1 cellular context compared by ENCODE assay signal in the genomic region with DNA sequence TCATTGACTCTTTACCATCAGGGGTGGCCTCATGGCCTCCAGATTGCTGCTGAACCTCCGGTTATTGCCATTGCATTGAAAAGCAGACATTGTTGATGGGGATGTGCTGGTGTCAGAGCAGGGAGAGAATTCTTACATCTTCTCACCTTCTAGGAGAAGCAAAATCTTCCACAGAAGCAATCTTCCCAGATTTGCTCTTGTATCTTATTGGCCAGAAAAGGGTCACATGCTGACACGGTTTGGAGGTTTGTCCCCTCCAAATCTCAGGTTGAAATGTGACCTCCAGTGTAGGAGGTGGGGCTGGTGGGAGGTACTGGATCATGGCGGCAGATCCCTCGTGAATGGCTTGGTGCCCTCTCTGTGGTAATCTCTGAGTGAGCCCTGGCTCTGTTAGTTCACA.
A peak's percentile ranks its signal among the peaks of the same experiment; 100 is the strongest.
TF ChIP-seq lines count a peak whose summit lies in the region.

No MANE protein-coding gene starts in this region.

TF ChIP-seq in HepG2, 621 proteins besides CTCF, POLR2A, EP300 and RAD21:
- TF ChIP-seq ZSCAN12 (CRISPR knock-in tag; IDR thresholded peaks at IDR 0.05) (no peak), SP5 (CRISPR knock-in tag; IDR thresholded peaks at IDR 0.05; ENCODE audit: borderline replicate concordance, low read depth) (0 out of 2 replicates have a peak, but pooled peaks have one; percentile 30), AGO2 (optimal IDR thresholded peaks at IDR 0.05; ENCODE audit: low read depth, low read length) (no peak), ZNF605 (CRISPR knock-in tag; IDR thresholded peaks at IDR 0.05) (0 out of 2 replicates have a peak, but pooled peaks have one; percentile 33), ZSCAN30 (CRISPR knock-in tag; IDR thresholded peaks at IDR 0.05) (no peak), NKX3-1 (CRISPR knock-in tag; IDR thresholded peaks at IDR 0.05) (no peak), KDM1A (CRISPR knock-in tag; IDR thresholded peaks at IDR 0.05) (no peak), ZNF276 (CRISPR knock-in tag; IDR thresholded peaks at IDR 0.05; ENCODE audit: low read depth) (no peak), MATR3 (CRISPR knock-in tag; IDR thresholded peaks at IDR 0.05) (no peak), RFX1 (IDR thresholded peaks at IDR 0.05) (no peak), ZBTB42 (CRISPR knock-in tag; IDR thresholded peaks at IDR 0.05) (no peak), ZNF333 (CRISPR knock-in tag; IDR thresholded peaks at IDR 0.05; ENCODE audit: borderline replicate concordance) (no peak), NCOA5 (CRISPR knock-in tag; IDR thresholded peaks at IDR 0.05) (no peak), ZSCAN29 (CRISPR knock-in tag; conservative IDR thresholded peaks at IDR 0.05) (no peak), ZNF7 (CRISPR knock-in tag; IDR thresholded peaks at IDR 0.05) (no peak), HOXA9 (CRISPR knock-in tag; IDR thresholded peaks at IDR 0.05; ENCODE audit: borderline replicate concordance) (no peak), HNF4G (IDR thresholded peaks at IDR 0.05; ENCODE audit: borderline replicate concordance, low read depth, low read length) (no peak), HNF4G (CRISPR knock-in tag; IDR thresholded peaks at IDR 0.05; ENCODE audit: borderline replicate concordance, low read depth) (no peak), XBP1 (CRISPR knock-in tag; IDR thresholded peaks at IDR 0.05) (no peak), ZNF552 (CRISPR knock-in tag; IDR thresholded peaks at IDR 0.05; ENCODE audit: borderline replicate concordance) (no peak), TAF15 (IDR thresholded peaks at IDR 0.05; ENCODE audit: low read depth, low read length, poor library complexity, severe bottlenecking) (no peak), ZNF607 (CRISPR knock-in tag; IDR thresholded peaks at IDR 0.05; ENCODE audit: borderline replicate concordance) (no peak), ZFP41 (CRISPR knock-in tag; IDR thresholded peaks at IDR 0.05; ENCODE audit: borderline replicate concordance) (0 out of 2 replicates have a peak, but pooled peaks have one; percentile 57), E2F2 (CRISPR knock-in tag; IDR thresholded peaks at IDR 0.05; ENCODE audit: borderline replicate concordance) (no peak), REL (CRISPR knock-in tag; conservative IDR thresholded peaks at IDR 0.05) (no peak), GATA4 (IDR thresholded peaks at IDR 0.05; ENCODE audit: borderline replicate concordance, low read depth) (no peak), NFYB (CRISPR knock-in tag; IDR thresholded peaks at IDR 0.05) (peak; percentile 66), ESRRA (CRISPR knock-in tag; IDR thresholded peaks at IDR 0.05; ENCODE audit: low read depth) (no peak), ZNF816 (CRISPR knock-in tag; IDR thresholded peaks at IDR 0.05; ENCODE audit: borderline replicate concordance) (no peak), ZNF546 (CRISPR knock-in tag; conservative IDR thresholded peaks at IDR 0.05) (no peak), TSC22D2 (CRISPR knock-in tag; IDR thresholded peaks at IDR 0.05; ENCODE audit: borderline replicate concordance) (no peak), ZNF780A (CRISPR knock-in tag; IDR thresholded peaks at IDR 0.05) (no peak), CENPX (CRISPR knock-in tag; IDR thresholded peaks at IDR 0.05) (no peak), TARDBP (CRISPR knock-in tag; IDR thresholded peaks at IDR 0.05) (0 out of 2 replicates have a peak, but pooled peaks have one; percentile 40), SOX13 (IDR thresholded peaks at IDR 0.05) (no peak), SOX13 (CRISPR knock-in tag; conservative IDR thresholded peaks at IDR 0.05 in 1 of 2, IDR thresholded peaks at IDR 0.05 in 1 of 2) (0 out of 4 replicates have a peak, but pooled peaks of 1 of the 2 experiments have one; percentile 1), ZNF558 (CRISPR knock-in tag; IDR thresholded peaks at IDR 0.05; ENCODE audit: borderline replicate concordance) (no peak), ZNF207 (IDR thresholded peaks at IDR 0.05; ENCODE audit: borderline replicate concordance) (no peak), ZNF12 (CRISPR knock-in tag; IDR thresholded peaks at IDR 0.05) (no peak), SRSF4 (IDR thresholded peaks at IDR 0.05; ENCODE audit: low read depth, low read length, poor library complexity, severe bottlenecking) (no peak), GRHL1 (CRISPR knock-in tag; conservative IDR thresholded peaks at IDR 0.05) (no peak), ZNF766 (CRISPR knock-in tag; IDR thresholded peaks at IDR 0.05; ENCODE audit: borderline replicate concordance) (no peak), ZBTB8A (CRISPR knock-in tag; IDR thresholded peaks at IDR 0.05; ENCODE audit: borderline replicate concordance, low read depth) (no peak), NR2C2 (CRISPR knock-in tag; IDR thresholded peaks at IDR 0.05; ENCODE audit: borderline replicate concordance) (no peak), NFYC (CRISPR knock-in tag; IDR thresholded peaks at IDR 0.05) (peak; percentile 65), TBX2 (CRISPR knock-in tag; IDR thresholded peaks at IDR 0.05; ENCODE audit: borderline replicate concordance) (no peak), RBM39 (IDR thresholded peaks at IDR 0.05; ENCODE audit: low read depth, low read length, poor library complexity, severe bottlenecking) (no peak), DMAP1 (CRISPR knock-in tag; IDR thresholded peaks at IDR 0.05) (no peak), SP1 (IDR thresholded peaks at IDR 0.05) (no peak), SP1 (CRISPR knock-in tag; IDR thresholded peaks at IDR 0.05) (no peak), STAT6 (CRISPR knock-in tag; IDR thresholded peaks at IDR 0.05; ENCODE audit: borderline replicate concordance) (no peak), ASH2L (IDR thresholded peaks at IDR 0.05; ENCODE audit: insufficient read length, low read depth, low read length) (no peak)
- TF ChIP-seq, protein P1, sequence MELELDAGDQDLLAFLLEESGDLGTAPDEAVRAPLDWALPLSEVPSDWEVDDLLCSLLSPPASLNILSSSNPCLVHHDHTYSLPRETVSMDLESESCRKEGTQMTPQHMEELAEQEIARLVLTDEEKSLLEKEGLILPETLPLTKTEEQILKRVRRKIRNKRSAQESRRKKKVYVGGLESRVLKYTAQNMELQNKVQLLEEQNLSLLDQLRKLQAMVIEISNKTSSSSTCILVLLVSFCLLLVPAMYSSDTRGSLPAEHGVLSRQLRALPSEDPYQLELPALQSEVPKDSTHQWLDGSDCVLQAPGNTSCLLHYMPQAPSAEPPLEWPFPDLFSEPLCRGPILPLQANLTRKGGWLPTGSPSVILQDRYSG (CRISPR knock-in tag; IDR thresholded peaks at IDR 0.05), result no peak
- TF ChIP-seq, protein P2, sequence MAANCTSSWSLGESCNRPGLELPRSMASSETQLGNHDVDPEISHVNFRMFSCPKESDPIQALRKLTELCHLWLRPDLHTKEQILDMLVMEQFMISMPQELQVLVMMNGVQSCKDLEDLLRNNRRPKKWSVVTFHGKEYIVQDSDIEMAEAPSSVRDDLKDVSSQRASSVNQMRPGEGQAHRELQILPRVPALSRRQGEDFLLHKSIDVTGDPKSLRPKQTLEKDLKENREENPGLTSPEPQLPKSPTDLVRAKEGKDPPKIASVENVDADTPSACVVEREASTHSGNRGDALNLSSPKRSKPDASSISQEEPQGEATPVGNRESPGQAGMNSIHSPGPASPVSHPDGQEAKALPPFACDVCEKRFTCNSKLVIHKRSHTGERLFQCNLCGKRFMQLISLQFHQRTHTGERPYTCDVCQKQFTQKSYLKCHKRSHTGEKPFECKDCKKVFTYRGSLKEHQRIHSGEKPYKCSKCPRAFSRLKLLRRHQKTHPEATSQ (CRISPR knock-in tag; IDR thresholded peaks at IDR 0.05; ENCODE audit: borderline replicate concordance), result no peak
- TF ChIP-seq, protein P3, sequence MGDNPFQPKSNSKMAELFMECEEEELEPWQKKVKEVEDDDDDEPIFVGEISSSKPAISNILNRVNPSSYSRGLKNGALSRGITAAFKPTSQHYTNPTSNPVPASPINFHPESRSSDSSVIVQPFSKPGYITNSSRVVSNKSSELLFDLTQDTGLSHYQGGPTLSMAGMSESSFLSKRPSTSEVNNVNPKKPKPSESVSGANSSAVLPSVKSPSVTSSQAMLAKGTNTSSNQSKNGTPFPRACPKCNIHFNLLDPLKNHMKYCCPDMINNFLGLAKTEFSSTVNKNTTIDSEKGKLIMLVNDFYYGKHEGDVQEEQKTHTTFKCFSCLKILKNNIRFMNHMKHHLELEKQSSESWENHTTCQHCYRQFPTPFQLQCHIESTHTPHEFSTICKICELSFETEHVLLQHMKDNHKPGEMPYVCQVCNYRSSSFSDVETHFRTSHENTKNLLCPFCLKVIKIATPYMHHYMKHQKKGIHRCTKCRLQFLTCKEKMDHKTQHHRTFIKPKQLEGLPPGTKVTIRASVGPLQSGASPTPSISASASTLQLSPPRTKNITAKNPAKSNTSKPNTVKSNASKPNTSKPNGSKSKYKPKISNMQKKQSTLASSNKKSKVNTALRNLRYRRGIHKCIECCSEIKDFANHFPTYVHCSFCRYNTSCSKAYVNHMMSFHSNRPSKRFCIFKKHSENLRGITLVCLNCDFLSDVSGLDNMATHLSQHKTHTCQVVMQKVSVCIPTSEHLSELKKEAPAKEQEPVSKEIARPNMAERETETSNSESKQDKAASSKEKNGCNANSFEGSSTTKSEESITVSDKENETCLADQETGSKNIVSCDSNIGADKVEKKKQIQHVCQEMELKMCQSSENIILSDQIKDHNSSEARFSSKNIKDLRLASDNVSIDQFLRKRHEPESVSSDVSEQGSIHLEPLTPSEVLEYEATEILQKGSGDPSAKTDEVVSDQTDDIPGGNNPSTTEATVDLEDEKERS (CRISPR knock-in tag; IDR thresholded peaks at IDR 0.05), result no peak
- TF ChIP-seq, protein P4, sequence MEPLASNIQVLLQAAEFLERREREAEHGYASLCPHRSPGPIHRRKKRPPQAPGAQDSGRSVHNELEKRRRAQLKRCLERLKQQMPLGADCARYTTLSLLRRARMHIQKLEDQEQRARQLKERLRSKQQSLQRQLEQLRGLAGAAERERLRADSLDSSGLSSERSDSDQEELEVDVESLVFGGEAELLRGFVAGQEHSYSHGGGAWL (CRISPR knock-in tag; IDR thresholded peaks at IDR 0.05), result no peak
